ENCODE assay signal across 34 cellular contexts in genomic region chr7:154096-154835, GRCh38. TPM values are rescaled to one million over a fixed set of nuclear protein-coding genes. Genes with fewer than 3 reads are reported as not detected.
DNase-seq lines count a peak whose midpoint lies in the region; ATAC-seq and TF ChIP-seq lines count a peak whose summit lies in the region.
"Had no signal": no experiment of that assay in that cellular context is flagged by ENCODE, and none has a peak within 500 bp of the region (broad histone marks: within the 10 kb centered on the region; RNA-seq: fewer than 3 reads in every experiment).

No MANE protein-coding gene starts in this region.

- H3K9me3 Mint-ChIP-seq in glutamatergic neuron (ENCODE audit: unreplicated experiment) = peaks cover 8% of the 10 kb centered on the region
- H3K9me3 Mint-ChIP-seq: activated naive CD4-positive, alpha-beta T cell treated with anti-CD3 and anti-CD28 coated beads, Interleukin-2, amount 10 ng/mL, durations not matched to agents 7 days and 5 days; CD8-positive, alpha-beta T cell; natural killer cell treated with Interleukin-12 subunit alpha and Interleukin-12 subunit beta and Interleukin-15 and Interleukin-18, amount 100 ng/mL, for 72 hours had no signal

- no peaks in the 10 kb centered on the region for H3K36me3 Mint-ChIP-seq in glutamatergic neuron (ENCODE audit: unreplicated experiment)
- H3K36me3 Mint-ChIP-seq: activated naive CD4-positive, alpha-beta T cell treated with anti-CD3 and anti-CD28 coated beads, Interleukin-2, amount 10 ng/mL, durations not matched to agents 7 days and 5 days; CD8-positive, alpha-beta T cell; natural killer cell treated with Interleukin-12 subunit alpha and Interleukin-12 subunit beta and Interleukin-15 and Interleukin-18, amount 100 ng/mL, for 72 hours had no signal

- WGBS in aorta, 2 donors = 89 to 92% methylated on average over 20 of the region's 20 CpGs

- H3K4me1 Mint-ChIP-seq in glutamatergic neuron (ENCODE audit: low read depth, unreplicated experiment) = peaks cover 42% of the 10 kb centered on the region

- H3K9me3 ChIP-seq in right atrium auricular region (no peaks in the 10 kb centered on the region), osteoblast (ENCODE audit: low read depth, low read length) (no peaks in the 10 kb centered on the region), aorta (ENCODE audit: control insufficient read depth, low read length) (no peaks in the 10 kb centered on the region)
- H3K9me3 ChIP-seq: breast epithelium, testis had no signal

- no peaks in the 10 kb centered on the region for H3K79me2 ChIP-seq in osteoblast (ENCODE audit: insufficient read depth, low read length)

- DNase-seq in left ventricle myocardium superior (peak; percentile 28), right atrium auricular region (ENCODE audit: low spot score) (no peak), glutamatergic neuron (peak; percentile 6), osteoblast (ENCODE audit: insufficient read length, low spot score, missing footprints) (peak; percentile 15), aorta (peak; percentile 42 to 74), NCI-H1092 treated with DMSO at 0.1 percent for 48 hours (lab: John Stamatoyannopoulos, UW) (no peak), SKM-1 treated with dmso at 0.1 percent for 144 hours (lab: John Stamatoyannopoulos, UW; ENCODE audit: unreplicated experiment) (no peak)
- DNase-seq: activated CD4-positive, alpha-beta T cell treated with anti-CD3 and anti-CD28 coated beads for 36 hours; activated CD8-positive, alpha-beta T cell treated with anti-CD3 and anti-CD28 coated beads, Interleukin-2, amount 10 ng/mL, durations not matched to agents 7 days and 5 days; activated naive CD4-positive, alpha-beta T cell treated with anti-CD3 and anti-CD28 coated beads, Interleukin-2, amount 10 ng/mL, durations not matched to agents 7 days and 5 days; AML-193; CD8-positive, alpha-beta T cell; DMS153; effector memory CD4-positive, alpha-beta T cell; islet precursor cell; KG1; NCI-H1105; NCI-H187; NCI-H2171; NCI-H510A treated with DMSO at 0.1 percent for 48 hours; retina; SHP77 treated with DMSO at 0.1 percent for 48 hours; small intestine; stimulated activated naive CD4-positive, alpha-beta T cell; SW 1271; T-helper 9 cell; testis had no signal

- intact Hi-C loops in left ventricle myocardium superior (cut with micrococcal nuclease) (no loop called here), aorta (cut with DNase I) (loop anchor here in 1 of 2 donors (5.0 kb wide), 1 partner anchor 33 kb away; no protein-coding TSS in a partner anchor)

- no peak overlapping the region for H2AFZ ChIP-seq in osteoblast (ENCODE audit: low read length)

- H3K4me3 ChIP-seq in right atrium auricular region (no peak overlapping the region), osteoblast (ENCODE audit: insufficient read depth, low read length) (no peak overlapping the region), aorta (ENCODE audit: low read length in 2 of 2) (no peak overlapping the region)
- H3K4me3 ChIP-seq: breast epithelium, GM12878, lung, testis had no signal

- H3K27me3 ChIP-seq in right atrium auricular region (no peaks in the 10 kb centered on the region), osteoblast (ENCODE audit: insufficient read depth, low read length) (no peaks in the 10 kb centered on the region), aorta (ENCODE audit: control insufficient read depth in 1 of 2, insufficient read depth in 2 of 2, low read length in 1 of 2) (no peaks in the 10 kb centered on the region)
- H3K27me3 ChIP-seq: breast epithelium, testis had no signal

- H3K27me3 Mint-ChIP-seq in glutamatergic neuron (ENCODE audit: unreplicated experiment) = peaks cover 10% of the 10 kb centered on the region
- H3K27me3 Mint-ChIP-seq: activated CD4-positive, alpha-beta T cell treated with anti-CD3 and anti-CD28 coated beads for 36 hours; natural killer cell treated with Interleukin-12 subunit alpha and Interleukin-12 subunit beta and Interleukin-15 and Interleukin-18, amount 100 ng/mL, for 72 hours had no signal

- H3K36me3 ChIP-seq in right atrium auricular region (no peaks in the 10 kb centered on the region), osteoblast (ENCODE audit: insufficient read depth, low read length) (no peaks in the 10 kb centered on the region), aorta (ENCODE audit: control insufficient read depth in 1 of 2, insufficient read depth in 2 of 2, low read length in 1 of 2) (no peaks in the 10 kb centered on the region)
- H3K36me3 ChIP-seq: breast epithelium had no signal

- no peaks in the 10 kb centered on the region for H4K20me1 ChIP-seq in osteoblast (ENCODE audit: insufficient read depth, low read length)

- peak overlapping the region; percentile 55 for H3K27ac Mint-ChIP-seq in glutamatergic neuron (ENCODE audit: unreplicated experiment)
- H3K27ac Mint-ChIP-seq: activated CD4-positive, alpha-beta T cell treated with anti-CD3 and anti-CD28 coated beads for 36 hours; activated CD8-positive, alpha-beta T cell treated with anti-CD3 and anti-CD28 coated beads, Interleukin-2, amount 10 ng/mL, durations not matched to agents 7 days and 5 days; activated naive CD4-positive, alpha-beta T cell treated with anti-CD3 and anti-CD28 coated beads, Interleukin-2, amount 10 ng/mL, durations not matched to agents 7 days and 5 days; CD8-positive, alpha-beta T cell; natural killer cell treated with Interleukin-12 subunit alpha and Interleukin-12 subunit beta and Interleukin-15 and Interleukin-18, amount 100 ng/mL, for 72 hours had no signal

- no peak for ATAC-seq in left ventricle myocardium superior
- ATAC-seq in aorta (ENCODE audit: low FRiP score) = no peak
- no peak for ATAC-seq in GM18858 (IDR thresholded peaks at IDR 0.05; ENCODE audit: unreplicated experiment)
- ATAC-seq: activated CD4-positive, alpha-beta T cell treated with anti-CD3 and anti-CD28 coated beads for 36 hours; activated CD8-positive, alpha-beta T cell treated with anti-CD3 and anti-CD28 coated beads, Interleukin-2, amount 10 ng/mL, durations not matched to agents 7 days and 5 days; CD8-positive, alpha-beta T cell; GM12878; natural killer cell treated with Interleukin-12 subunit alpha and Interleukin-12 subunit beta and Interleukin-15 and Interleukin-18, amount 100 ng/mL, for 72 hours had no signal

- H3K4me2 ChIP-seq in osteoblast (ENCODE audit: insufficient read depth, low read length) = no peak overlapping the region

- TF ChIP-seq CTCF in right atrium auricular region (IDR thresholded peaks at IDR 0.05) = no peak
- TF ChIP-seq CTCF in glutamatergic neuron (IDR thresholded peaks at IDR 0.05; ENCODE audit: partially characterized antibody, unreplicated experiment) = no peak
- no peak for TF ChIP-seq CTCF in osteoblast (IDR thresholded peaks at IDR 0.05; ENCODE audit: extremely low read depth, low read depth, low read length)

- peak overlapping the region in 1 of 2 donors; percentile 51 for H3K27ac ChIP-seq in right atrium auricular region
- no peak overlapping the region for H3K27ac ChIP-seq in osteoblast (ENCODE audit: low read depth, low read length)
- no peak overlapping the region for H3K27ac ChIP-seq in aorta (ENCODE audit: low read depth in 1 of 2, low read length in 2 of 2)
- H3K27ac ChIP-seq: breast epithelium, epithelial cell of prostate, testis, VCaP had no signal

- peak overlapping the region; percentile 5 for H3K4me3 Mint-ChIP-seq in glutamatergic neuron (ENCODE audit: unreplicated experiment)
- H3K4me3 Mint-ChIP-seq: activated CD4-positive, alpha-beta T cell treated with anti-CD3 and anti-CD28 coated beads for 36 hours; activated CD8-positive, alpha-beta T cell treated with anti-CD3 and anti-CD28 coated beads, Interleukin-2, amount 10 ng/mL, durations not matched to agents 7 days and 5 days; activated naive CD4-positive, alpha-beta T cell treated with anti-CD3 and anti-CD28 coated beads, Interleukin-2, amount 10 ng/mL, durations not matched to agents 7 days and 5 days; CD8-positive, alpha-beta T cell; natural killer cell treated with Interleukin-12 subunit alpha and Interleukin-12 subunit beta and Interleukin-15 and Interleukin-18, amount 100 ng/mL, for 72 hours had no signal

- H3K4me1 ChIP-seq in right atrium auricular region (peaks cover 0 to 35% of the 10 kb centered on the region in 2 donors), osteoblast (ENCODE audit: insufficient read depth, low read length) (peaks cover 27% of the 10 kb centered on the region), aorta (ENCODE audit: control insufficient read depth in 1 of 2, insufficient read depth in 2 of 2, low read length in 2 of 2) (no peaks in the 10 kb centered on the region)
- H3K4me1 ChIP-seq: breast epithelium had no signal

RNA-seq across cellular contexts. Expression of gene FAM20C, which starts 38.1 kb away (rescaled TPM):
- total RNA-seq in left ventricle myocardium superior = 23.8 TPM
- total RNA-seq in right atrium auricular region = 10 to 100 TPM; 13.7 to 19.9 TPM
- 199 TPM for total RNA-seq in glutamatergic neuron (ENCODE audit: unreplicated experiment)
- 38.6 and 46.0 TPM in 2 replicates for total RNA-seq in osteoblast
- 100 to 1,000 TPM in 1 of 2 donors, 10 to 100 TPM in 1; 88.3 to 104 TPM for total RNA-seq in aorta
- polyA plus RNA-seq in aorta = 10 to 100 TPM; 11.3 to 26.6 TPM
- polyA plus RNA-seq: GM12878 had no signal

Comparison
In these comparisons a context has a peak if more than half of its experiments do, and no peak if none do; other contexts are left out.
1. DNase-seq: peak in left ventricle myocardium superior (single experiment), glutamatergic neuron (single experiment), osteoblast (single experiment) and aorta (2 of 2); none in right atrium auricular region (single experiment), NCI-H1092 treated with DMSO at 0.1 percent for 48 hours (single experiment) and SKM-1 treated with dmso at 0.1 percent for 144 hours (single experiment).